ENCODE assay signal across 11 cellular contexts in the genomic region with DNA sequence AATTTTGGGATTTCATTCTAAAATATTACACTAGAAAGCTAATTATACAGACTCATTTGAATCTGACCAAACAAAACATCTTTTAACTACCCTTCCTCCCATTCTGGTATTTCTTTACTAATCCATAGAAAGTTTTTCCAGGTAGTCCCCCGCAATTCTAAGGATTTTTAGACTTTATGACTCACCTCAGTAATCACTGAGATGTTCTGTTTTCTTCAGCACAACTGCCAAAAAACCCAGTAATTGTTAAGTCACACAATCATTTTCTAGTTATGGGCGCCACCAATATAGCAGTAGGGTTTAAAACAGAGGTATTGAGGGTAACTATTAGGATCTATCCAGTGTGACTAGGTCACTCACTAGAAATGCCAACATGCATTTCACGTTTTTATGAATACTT. TPM values are rescaled to one million over a fixed set of nuclear protein-coding genes. Genes with fewer than 3 reads are reported as not detected.
DNase-seq lines count a peak whose midpoint lies in the region; ATAC-seq and TF ChIP-seq lines count a peak whose summit lies in the region.
"Had no signal": no experiment of that assay in that cellular context is flagged by ENCODE, and none has a peak within 500 bp of the region (broad histone marks: within the 10 kb centered on the region; RNA-seq: fewer than 3 reads in every experiment).

No MANE protein-coding gene starts in this region.

- peaks cover 19% of the 10 kb centered on the region for H3K4me1 Mint-ChIP-seq in endothelial cell (ENCODE audit: unreplicated experiment)

- peaks cover 23% of the 10 kb centered on the region for H3K36me3 ChIP-seq in GM23248 (ENCODE audit: low read depth)
- peaks cover 22% of the 10 kb centered on the region for H3K36me3 ChIP-seq in SJCRH30
- no peaks in the 10 kb centered on the region for H3K36me3 ChIP-seq in hepatocyte (replicated peaks; ENCODE audit: insufficient read depth, low read depth)
- H3K36me3 ChIP-seq in spleen: peaks cover 2 to 45% (median 33%) of the 10 kb centered on the region in 6 donors

- peaks cover 6% of the 10 kb centered on the region for H3K27me3 Mint-ChIP-seq in endothelial cell (ENCODE audit: unreplicated experiment)

- peak overlapping the region; percentile 91 for H3K9ac ChIP-seq in GM23248

- H3K4me2 ChIP-seq in GM23248 (ENCODE audit: unreplicated experiment) (peak overlapping the region; percentile 94), hepatocyte (peak overlapping the region; percentile 89)

- peak overlapping the region; percentile 94 for H3K4me3 ChIP-seq in GM23248
- peak overlapping the region; percentile 89 for H3K4me3 ChIP-seq in SJCRH30
- H3K4me3 ChIP-seq in hepatocyte: peak overlapping the region; percentile 32
- peak overlapping the region; percentile 49 to 99 (median 98) for H3K4me3 ChIP-seq in spleen

- H3K36me3 Mint-ChIP-seq in endothelial cell (ENCODE audit: low read depth, unreplicated experiment): peaks cover 26% of the 10 kb centered on the region

- 0 to 1% methylated on average over 3 of the region's 3 CpGs for WGBS in GM23248 (ENCODE audit: low coverage in 1 of 2, low lambda C conversion rate in 2 of 2, missing lambda C conversion rate in 2 of 2), 2 experiments
- WGBS in hepatocyte (ENCODE audit: low lambda C conversion rate, missing lambda C conversion rate): 10% methylated on average over 3 of the region's 3 CpGs
- WGBS in spleen, 5 donors: 9 to 19% (median 11%) methylated on average over 3 of the region's 3 CpGs

- H3K9me2 ChIP-seq in GM23248 (ENCODE audit: insufficient read depth) (no peaks in the 10 kb centered on the region), hepatocyte (replicated peaks; ENCODE audit: insufficient read depth) (no peaks in the 10 kb centered on the region)

- DNase-seq in GM23248 (peak; percentile 76), SJCRH30 (no peak), hepatocyte (ENCODE audit: low spot score) (no peak), spleen (no peak), HT-29 (ENCODE audit: low spot score) (no peak), endothelial cell (ENCODE audit: low spot score) (no peak)
- DNase-seq in activated naive CD4-positive, alpha-beta T cell treated with anti-CD3 and anti-CD28 coated beads, Interleukin-2, amount 50 U/mL, for 16 hours: no peak
- DNase-seq: activated CD4-positive, alpha-beta T cell treated with anti-CD3 and anti-CD28 coated beads, Interleukin-2, amount 50 U/mL, for 48 hours; glutamatergic neuron; NCI-H1436 treated with DMSO at 0.1 percent for 48 hours had no signal

- no peak for ATAC-seq in GM18907 (IDR thresholded peaks at IDR 0.05; ENCODE audit: unreplicated experiment)

- in situ Hi-C loops in GM23248 (cut with MboI): no loop called here

- peaks cover 25% of the 10 kb centered on the region for H3F3A ChIP-seq in GM23248 (ENCODE audit: insufficient read depth)

- H3K4me1 ChIP-seq in GM23248 (ENCODE audit: insufficient read depth): peaks cover 28% of the 10 kb centered on the region
- peaks cover 8% of the 10 kb centered on the region; the same call in 1 of the 2 replicates for H3K4me1 ChIP-seq in SJCRH30
- peaks cover 10% of the 10 kb centered on the region for H3K4me1 ChIP-seq in hepatocyte (ENCODE audit: insufficient read depth)
- H3K4me1 ChIP-seq in spleen: peaks cover 30 to 80% (median 67%) of the 10 kb centered on the region in 6 donors

- H3K27me3 ChIP-seq in GM23248 (replicated peaks; ENCODE audit: insufficient read depth) (no peaks in the 10 kb centered on the region), SJCRH30 (no peaks in the 10 kb centered on the region), hepatocyte (no peaks in the 10 kb centered on the region), spleen (replicated peaks in 1 of 7) (no peaks in the 10 kb centered on the region)

- H3K27ac ChIP-seq in GM23248 (peak overlapping the region; percentile 97), SJCRH30 (peak overlapping the region; percentile 94), hepatocyte (peak overlapping the region; percentile 95), spleen (peak overlapping the region; percentile 3 to 99 (median 98))

- H4K20me1 ChIP-seq in GM23248 (ENCODE audit: insufficient read depth) (peaks cover 14% of the 10 kb centered on the region; the same call in 1 of the 2 replicates), hepatocyte (ENCODE audit: insufficient read depth, poor library complexity, severe bottlenecking) (peaks cover 53% of the 10 kb centered on the region)

- TF ChIP-seq POLR2A in spleen (IDR thresholded peaks at IDR 0.05): no peak

- H3K9me3 ChIP-seq in GM23248 (ENCODE audit: low read depth) (no peaks in the 10 kb centered on the region), SJCRH30 (replicated peaks) (no peaks in the 10 kb centered on the region), hepatocyte (ENCODE audit: low read depth) (no peaks in the 10 kb centered on the region), spleen (no peaks in the 10 kb centered on the region)

- H2AFZ ChIP-seq in GM23248: no peak overlapping the region
- no peak overlapping the region for H2AFZ ChIP-seq in hepatocyte

- H3K9me3 Mint-ChIP-seq in endothelial cell (ENCODE audit: unreplicated experiment): no peaks in the 10 kb centered on the region

- no peak overlapping the region for H3K4me3 Mint-ChIP-seq in endothelial cell (ENCODE audit: unreplicated experiment)

- TF ChIP-seq CTCF in hepatocyte (IDR thresholded peaks at IDR 0.05; ENCODE audit: poor library complexity): no peak
- no peak for TF ChIP-seq CTCF in spleen (IDR thresholded peaks at IDR 0.05 in 8 of 11, conservative IDR thresholded peaks at IDR 0.05 in 3 of 11)
- TF ChIP-seq CTCF in endothelial cell (IDR thresholded peaks at IDR 0.05; ENCODE audit: unreplicated experiment): no peak

- H3K79me2 ChIP-seq in GM23248 (ENCODE audit: insufficient read depth) (peaks cover 84% of the 10 kb centered on the region), hepatocyte (peaks cover 84% of the 10 kb centered on the region)

- H3K27ac Mint-ChIP-seq in endothelial cell (ENCODE audit: unreplicated experiment): no peak overlapping the region

- intact Hi-C loops in spleen (cut with DNase I; ENCODE audit: low total_unique reads): no loop called here

RNA-seq across cellular contexts. Expression of gene ARID4A, which starts 1.6 kb away (rescaled TPM):
- 3.2 and 5.7 TPM in 2 replicates for total RNA-seq in GM23248 (2014; rRNA removed; shearing (Covaris generic))
- polyA plus RNA-seq in GM23248 (2016; fragmentation: Nextera tagmentation; extraction: Ambion mirVana) (13.7 and 17.3 TPM in 2 replicates), hepatocyte (17.2 and 24.8 TPM in 2 replicates), spleen (1 to 10 TPM; 7.3 to 9.4 (median 8.3) TPM)
- 11.0 and 12.7 TPM in 2 replicates for total RNA-seq in SJCRH30 (2014; rRNA removed; shearing (Covaris generic))
- total RNA-seq in hepatocyte (15.0 and 15.9 TPM in 2 replicates), spleen (10 to 100 TPM; 34.5 to 55.0 (median 51.6) TPM), endothelial cell (ENCODE audit: unreplicated experiment) (45.4 TPM)
- 2.9 and 4.7 TPM in 2 replicates for total RNA-seq in HT-29 (2014; rRNA removed; shearing (Covaris generic))

RNA-seq across cellular contexts. Expression of gene PSMA3, which starts 52.1 kb away (rescaled TPM):
- total RNA-seq in GM23248 (2014; rRNA removed; shearing (Covaris generic)): 46.2 and 54.0 TPM in 2 replicates
- polyA plus RNA-seq in GM23248 (2016; fragmentation: Nextera tagmentation; extraction: Ambion mirVana): 182 and 183 TPM in 2 replicates
- 183 and 193 TPM in 2 replicates for total RNA-seq in SJCRH30 (2014; rRNA removed; shearing (Covaris generic))
- 96.2 and 152 TPM in 2 replicates for total RNA-seq in hepatocyte
- 174 and 186 TPM in 2 replicates for polyA plus RNA-seq in hepatocyte
- total RNA-seq in spleen: 100 to 1,000 TPM in 5 of 7 donors, 10 to 100 TPM in 2; 91.7 to 156 (median 122) TPM
- polyA plus RNA-seq in spleen: 100 to 1,000 TPM; 108 to 162 (median 119) TPM
- 104 and 112 TPM in 2 replicates for total RNA-seq in HT-29 (2014; rRNA removed; shearing (Covaris generic))
- 180 TPM for total RNA-seq in endothelial cell (ENCODE audit: unreplicated experiment)

Comparison
In these comparisons a context has a peak if more than half of its experiments do, and no peak if none do; other contexts are left out.
1. H3K4me3 ChIP-seq: peak in every context shown above with its lines; median percentile 98 in spleen; 94 in GM23248; 89 in SJCRH30; 32 in hepatocyte.